Comparison of ENCODE assay signal across 8 cellular contexts in the genomic region with DNA sequence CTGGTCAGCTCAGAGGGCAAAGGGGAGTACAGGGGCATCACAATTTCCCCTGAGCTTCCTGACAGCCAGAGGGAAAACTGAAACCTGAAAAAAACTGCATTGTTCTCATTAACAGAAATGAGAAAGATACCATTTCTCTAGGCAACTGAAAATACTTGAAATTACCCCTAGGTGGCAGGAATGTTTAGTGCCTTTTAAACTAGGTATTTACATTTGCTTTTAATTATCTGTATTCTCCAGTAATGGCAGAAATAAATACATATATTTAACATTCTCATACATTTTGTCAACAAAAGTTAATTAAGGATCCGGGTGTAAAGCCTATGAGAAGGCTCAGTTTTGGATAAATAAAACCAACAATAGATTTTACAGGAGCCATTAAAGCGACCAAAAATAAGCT. TPM values are rescaled to one million over a fixed set of nuclear protein-coding genes. Genes with fewer than 3 reads are reported as not detected.
DNase-seq lines count a peak whose midpoint lies in the region; ATAC-seq and TF ChIP-seq lines count a peak whose summit lies in the region.

No MANE protein-coding gene starts in this region.

- H3K9ac ChIP-seq in OCI-LY1 (ENCODE audit: low read length) = no peak overlapping the region

- ATAC-seq in HG02852 (IDR thresholded peaks at IDR 0.05; ENCODE audit: unreplicated experiment) (no peak), HG03039 (IDR thresholded peaks at IDR 0.05; ENCODE audit: unreplicated experiment) (no peak)

- no peaks in the 10 kb centered on the region for H3K79me2 ChIP-seq in OCI-LY1 (ENCODE audit: insufficient read depth, low read length)

- no peak overlapping the region for H2AFZ ChIP-seq in OCI-LY1 (ENCODE audit: low read length)

- TF ChIP-seq CTCF in OCI-LY1 (IDR thresholded peaks at IDR 0.05; ENCODE audit: low read length) = peak; percentile 59
- peak; percentile 21 to 72 (median 54) for TF ChIP-seq CTCF in esophagus squamous epithelium (IDR thresholded peaks at IDR 0.05)

- intact Hi-C loops in esophagus squamous epithelium (cut with DNase I) = loop anchor here (5.0 to 10.0 kb wide), 2 partner anchors 116 to 168 kb away; partner anchors contain the start of gene TBC1D8

- TF ChIP-seq POLR2A in esophagus squamous epithelium (IDR thresholded peaks at IDR 0.05) = no peak

- H3K9me2 ChIP-seq in OCI-LY1 (ENCODE audit: low read depth, low read length) = no peaks in the 10 kb centered on the region

- DNase-seq in NCI-H2171 treated with DMSO at 0.1 percent for 48 hours (lab: John Stamatoyannopoulos, UW) (peak; percentile 23), NCI-H2171 (lab: John Stamatoyannopoulos, UW) (no peak), esophagus squamous epithelium (lab: John Stamatoyannopoulos, UW) (no peak), superior temporal gyrus (ENCODE audit: extremely low spot score) (peak; percentile 40), anterior cingulate cortex (lab: John Stamatoyannopoulos, UW) (no peak)

- 65 to 69% methylated on average over 2 of the region's 2 CpGs for WGBS in esophagus squamous epithelium, 2 donors

- no peaks in the 10 kb centered on the region for H4K20me1 ChIP-seq in OCI-LY1 (ENCODE audit: insufficient read depth, low read length)

- no peaks in the 10 kb centered on the region for H3K9me3 ChIP-seq in OCI-LY1 (ENCODE audit: low read length)
- H3K9me3 ChIP-seq in esophagus squamous epithelium = no peaks in the 10 kb centered on the region

- H3K4me3 ChIP-seq in OCI-LY1 (ENCODE audit: low read depth, low read length, poor library complexity, severe bottlenecking) = no peak overlapping the region
- H3K4me3 ChIP-seq in esophagus squamous epithelium = no peak overlapping the region

- H3K4me1 ChIP-seq in OCI-LY1 (ENCODE audit: insufficient read depth, low read length, severe bottlenecking) (no peaks in the 10 kb centered on the region), esophagus squamous epithelium (no peaks in the 10 kb centered on the region)

- H3K27ac ChIP-seq in OCI-LY1 (ENCODE audit: low read depth, low read length, poor library complexity, severe bottlenecking) (no peak overlapping the region), esophagus squamous epithelium (no peak overlapping the region)

- H3K4me2 ChIP-seq in OCI-LY1 (ENCODE audit: low read length) = no peak overlapping the region

- no peaks in the 10 kb centered on the region for H3F3A ChIP-seq in OCI-LY1 (ENCODE audit: insufficient read depth, low read length)

- H3K36me3 ChIP-seq in OCI-LY1 (ENCODE audit: insufficient read depth, low read length) = no peaks in the 10 kb centered on the region
- H3K36me3 ChIP-seq in esophagus squamous epithelium = peaks cover 0 to 99% (median 35%) of the 10 kb centered on the region in 3 donors

- H3K27me3 ChIP-seq in OCI-LY1 (ENCODE audit: insufficient read depth, low read length) (peaks cover 5% of the 10 kb centered on the region; the same call in 1 of the 2 replicates), esophagus squamous epithelium (no peaks in the 10 kb centered on the region)

RNA-seq across cellular contexts. Expression of gene RPL31, which starts 34.5 kb away (rescaled TPM):
- total RNA-seq in esophagus squamous epithelium = 1,000 to 10,000 TPM in 3 of 4 donors, 100 to 1,000 TPM in 1; 638 to 2,401 (median 1,440) TPM

Comparison
In these comparisons a context has a peak if more than half of its experiments do, and no peak if none do; other contexts are left out.
1. DNase-seq: peak in NCI-H2171 treated with DMSO at 0.1 percent for 48 hours (single experiment) and superior temporal gyrus (single experiment); none in NCI-H2171 (single experiment), esophagus squamous epithelium (single experiment) and anterior cingulate cortex (0 of 58).